ENCODE assay signal across 17 cellular contexts in genomic region chr6:163731215-163732013, GRCh38.
"Had no signal": no experiment of that assay in that cellular context is flagged by ENCODE, and none has a peak within 500 bp of the region (broad histone marks: within the 10 kb centered on the region; RNA-seq: fewer than 3 reads in every experiment).

No MANE protein-coding gene starts in this region.

- H3K27me3 ChIP-seq: dorsolateral prefrontal cortex, right lobe of liver, suprapubic skin had no signal

- DNase-seq: activated CD4-positive, alpha-beta T cell treated with anti-CD3 and anti-CD28 coated beads, Interleukin-2, amount 50 U/mL, for 4 hours; activated CD8-positive, alpha-beta memory T cell treated with anti-CD3 and anti-CD28 coated beads, Interleukin-2, amount 10 ng/mL, durations not matched to agents 7 days and 5 days; activated gamma-delta T cell treated with Interleukin-2 at 50 U/mL for 16 hours; activated naive CD8-positive, alpha-beta T cell treated with anti-CD3 and anti-CD28 coated beads, Interleukin-2, amount 10 ng/mL, durations not matched to agents 7 days and 5 days; activated T-cell treated with anti-CD3 and anti-CD28 coated beads, Interleukin-2, amount 50 U/mL, for 4 hours; aorta; dorsolateral prefrontal cortex; hypothalamus; naive thymus-derived CD4-positive, alpha-beta T cell; nucleus accumbens; right lobe of liver; stimulated activated CD4-positive, alpha-beta T cell treated with anti-CD3 and anti-CD28 coated beads, Interleukin-2, amount 100 ng/mL, for 48 hours; stimulated activated naive CD8-positive, alpha-beta T cell treated with anti-CD3 and anti-CD28 coated beads, Interleukin-15, Interleukin-2, amounts not matched to agents 100 U/mL and 50 U/mL, for 24 hours had no signal

- ATAC-seq: activated CD8-positive, alpha-beta memory T cell treated with anti-CD3 and anti-CD28 coated beads, Interleukin-2, amount 10 ng/mL, durations not matched to agents 7 days and 5 days; activated T-cell treated with anti-CD3 and anti-CD28 coated beads, Interleukin-2, amount 50 U/mL, for 4 hours; esophagus mucosa; naive thymus-derived CD4-positive, alpha-beta T cell; stimulated activated naive CD8-positive, alpha-beta T cell treated with anti-CD3 and anti-CD28 coated beads, Interleukin-15, Interleukin-2, amounts not matched to agents 100 U/mL and 50 U/mL, for 24 hours had no signal

- H3K4me1 ChIP-seq: prostate gland, right lobe of liver, suprapubic skin had no signal

- H3K36me3 ChIP-seq: prostate gland, right lobe of liver, suprapubic skin had no signal

- H3K27ac ChIP-seq: dorsolateral prefrontal cortex, prostate gland, right lobe of liver, suprapubic skin had no signal

- H3K4me3 ChIP-seq: dorsolateral prefrontal cortex, lung, prostate gland, right lobe of liver, suprapubic skin had no signal

- H3K9me3 ChIP-seq: prostate gland, right lobe of liver, suprapubic skin had no signal
